1 cellular context compared by ENCODE assay signal in genomic region chr7:845091-845490, GRCh38.
TF ChIP-seq lines count a peak whose summit lies in the region.

No MANE protein-coding gene starts in this region.

TF ChIP-seq in K562, 482 proteins besides CTCF, POLR2A, EP300 and RAD21 (continued from another document):
- peak; percentile 75 for TF ChIP-seq ZBTB33 (CRISPR knock-in tag; IDR thresholded peaks at IDR 0.05)
- no peak for TF ChIP-seq CREB3L1 (IDR thresholded peaks at IDR 0.05; ENCODE audit: borderline replicate concordance, low read depth)
